ENCODE assay signal across 20 cellular contexts in the genomic region with DNA sequence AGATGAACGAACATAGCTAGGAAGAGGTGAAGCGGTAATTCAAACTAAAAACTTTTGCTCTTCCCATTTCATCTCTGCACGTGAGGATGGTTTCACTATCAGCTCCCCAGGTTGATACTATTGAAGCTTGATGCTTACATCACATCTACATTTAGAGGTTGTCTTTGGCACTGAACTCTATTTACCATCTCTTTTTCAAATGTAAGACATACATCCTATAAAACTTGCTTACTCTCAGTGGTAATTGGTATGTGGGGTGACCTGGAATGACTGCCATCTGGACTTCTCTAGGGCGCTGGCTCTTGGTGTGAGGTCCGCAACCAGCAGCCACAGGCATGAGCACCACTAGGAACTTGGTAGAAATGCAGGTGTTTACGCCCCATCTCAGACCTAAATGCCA.
"Had no signal": no experiment of that assay in that cellular context is flagged by ENCODE, and none has a peak within 500 bp of the region (broad histone marks: within the 10 kb centered on the region; RNA-seq: fewer than 3 reads in every experiment).

No MANE protein-coding gene starts in this region.

- H3K27me3 ChIP-seq: body of pancreas, left lung, ovary had no signal

- H3K4me3 ChIP-seq: body of pancreas, left lung, mucosa of descending colon, ovary had no signal

- H3K27ac ChIP-seq: body of pancreas, epithelial cell of prostate, left lung, ovary had no signal

- ATAC-seq: activated CD4-positive, CD25-positive, alpha-beta regulatory T cell treated with anti-CD3 and anti-CD28 coated beads, Interleukin-2, amount 50 U/mL, for 24 hours; activated CD8-positive, alpha-beta T cell treated with anti-CD3 and anti-CD28 coated beads, Interleukin-2, amount 10 ng/mL, durations not matched to agents 7 days and 5 days; body of pancreas; left lung; mucosa of descending colon; naive thymus-derived CD4-positive, alpha-beta T cell; sciatic nerve; stimulated activated naive B cell treated with anti-CD40 and anti-IgM and Interleukin-4, amounts not matched to agents 10 μg/mL and 1 μg/mL and 100 μg/mL, for 72 hours had no signal

- DNase-seq: activated CD4-positive, alpha-beta T cell treated with anti-CD3 and anti-CD28 coated beads, Interleukin-2, amount 10 ng/mL, durations not matched to agents 7 days and 5 days; activated CD8-positive, alpha-beta T cell treated with anti-CD3 and anti-CD28 coated beads, Interleukin-2, amount 10 ng/mL, durations not matched to agents 7 days and 5 days; activated naive CD4-positive, alpha-beta T cell treated with anti-CD3 and anti-CD28 coated beads for 36 hours; activated T-cell treated with anti-CD3 and anti-CD28 coated beads, Interleukin-2, amount 50 U/mL, for 24 hours; body of pancreas; caudate nucleus; endodermal cell; foreskin melanocyte; head of caudate nucleus; left lung; mucosa of descending colon; naive thymus-derived CD4-positive, alpha-beta T cell; ovary; stimulated activated CD4-positive, alpha-beta T cell treated with anti-CD3 and anti-CD28 coated beads, Interleukin-4, amount 100 ng/mL, for 24 hours; stimulated activated naive B cell treated with anti-CD40 and anti-IgM and Interleukin-4, amounts not matched to agents 10 μg/mL and 1 μg/mL and 100 μg/mL, for 72 hours; T-cell; T-helper 9 cell had no signal

- H3K9me3 ChIP-seq: body of pancreas, left lung, mucosa of descending colon, ovary had no signal

- H3K36me3 ChIP-seq: left lung, ovary had no signal
